Comparison of ENCODE assay signal across 16 cellular contexts in the genomic region with DNA sequence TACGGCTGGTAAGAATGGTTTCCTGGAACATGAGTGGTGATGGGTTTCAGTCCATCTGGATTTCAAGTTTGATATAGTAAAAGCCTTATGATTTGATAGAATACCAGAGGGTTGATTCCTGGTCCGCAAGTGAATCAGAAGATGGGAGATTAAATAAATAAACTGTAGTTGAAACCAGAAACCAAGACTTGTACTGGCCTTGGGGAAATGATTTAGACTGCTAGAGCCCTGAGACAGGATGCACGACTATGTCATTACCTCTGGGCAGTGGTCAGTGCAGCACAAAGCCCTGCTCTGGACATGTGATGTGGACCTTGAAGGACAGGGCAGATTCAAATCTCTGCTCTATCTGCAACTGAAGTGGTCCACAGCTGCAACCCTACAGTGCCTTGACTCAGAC. TPM values are rescaled to one million over a fixed set of nuclear protein-coding genes. Genes with fewer than 3 reads are reported as not detected.
DNase-seq lines count a peak whose midpoint lies in the region; ATAC-seq and TF ChIP-seq lines count a peak whose summit lies in the region.
"Had no signal": no experiment of that assay in that cellular context is flagged by ENCODE, and none has a peak within 500 bp of the region (broad histone marks: within the 10 kb centered on the region; RNA-seq: fewer than 3 reads in every experiment).

No MANE protein-coding gene starts in this region.

- H3K4me1 ChIP-seq in adipocyte (ENCODE audit: control insufficient read depth, insufficient read depth, low read length) = peaks cover 16% of the 10 kb centered on the region
- no peaks in the 10 kb centered on the region for H3K4me1 ChIP-seq in PC-3 (ENCODE audit: insufficient read depth, low read length)

- H3K4me3 ChIP-seq in adipocyte (ENCODE audit: low read length) (no peak overlapping the region), PC-3 (ENCODE audit: low read length) (no peak overlapping the region)
- H3K4me3 ChIP-seq: MG63, SJSA1 had no signal

- CTCF ChIA-PET in PC-3 (lab: Charles Lee) = no interaction called here

- H3K79me2 ChIP-seq in PC-3 (ENCODE audit: low read length) = no peaks in the 10 kb centered on the region

- H3K36me3 ChIP-seq in adipocyte (ENCODE audit: control insufficient read depth, insufficient read depth, low read length, severe bottlenecking) (no peaks in the 10 kb centered on the region), PC-3 (ENCODE audit: low read depth, low read length) (no peaks in the 10 kb centered on the region)
- H3K36me3 ChIP-seq: BE2C, MG63, SJSA1 had no signal

- H3K9ac ChIP-seq in adipocyte (ENCODE audit: low read length) (no peak overlapping the region), PC-3 (ENCODE audit: low read length) (no peak overlapping the region)

- peak; percentile 47 for DNase-seq in NCI-H146 (lab: John Stamatoyannopoulos, UW)
- no peak for DNase-seq in NCI-H146 treated with DMSO at 0.1 percent for 48 hours (lab: John Stamatoyannopoulos, UW; ENCODE audit: unreplicated experiment)
- DNase-seq in adipocyte (ENCODE audit: low read depth) = peak; percentile 53
- peak; percentile 48 for DNase-seq in fibroblast of peridontal ligament (ENCODE audit: extremely low read depth)
- DNase-seq in PC-3 = no peak
- no peak for DNase-seq in stimulated activated CD8-positive, alpha-beta memory T cell treated with anti-CD3 and anti-CD28 coated beads, Interleukin-4, amount 100 ng/mL, for 48 hours
- no peak for DNase-seq in AG20443 (ENCODE audit: low spot score)
- DNase-seq: BE2C, Kasumi-1, MG63, NCI-H1694 treated with DMSO at 0.1 percent for 48 hours, NCI-H446, OCI-M1, T-helper 1 cell had no signal

- BruUV-seq in PC-3 (replicated peaks; lab: Mats Ljungman, UMichigan) = no TSS peak

- TF ChIP-seq CTCF in PC-3 (conservative IDR thresholded peaks at IDR 0.05; ENCODE audit: low read depth, low read length) = no peak

- H3K4me2 ChIP-seq in PC-3 (ENCODE audit: low read length) = no peak overlapping the region

- ATAC-seq in PC-3 = no peak
- ATAC-seq: Right ventricle myocardium inferior had no signal

- no peaks in the 10 kb centered on the region for H3K9me2 ChIP-seq in PC-3 (replicated peaks; ENCODE audit: low read length)

- H4K20me1 ChIP-seq in PC-3 (ENCODE audit: low read length) = no peaks in the 10 kb centered on the region

- H3K9me3 ChIP-seq in adipocyte (ENCODE audit: control insufficient read depth, low read length) = no peaks in the 10 kb centered on the region
- no peaks in the 10 kb centered on the region for H3K9me3 ChIP-seq in PC-3 (ENCODE audit: low read length)
- H3K9me3 ChIP-seq: BE2C, MG63, SJSA1 had no signal

- no peaks in the 10 kb centered on the region for H3K27me3 ChIP-seq in adipocyte (replicated peaks; ENCODE audit: control insufficient read depth, insufficient read depth, low read length)
- H3K27me3 ChIP-seq in PC-3 (ENCODE audit: low read length) = peaks cover 85% of the 10 kb centered on the region
- H3K27me3 ChIP-seq: BE2C, MG63, SJSA1 had no signal

- no peak overlapping the region for H2AFZ ChIP-seq in PC-3 (ENCODE audit: low read length)

- intact Hi-C loops in PC-3 (cut with micrococcal nuclease) = no loop called here

- POLR2A ChIA-PET in PC-3 (lab: Charles Lee; ENCODE audit: unreplicated experiment) = no interaction called here

- no peak overlapping the region for H3K27ac ChIP-seq in PC-3 (ENCODE audit: low read length)
- H3K27ac ChIP-seq: SJSA1 had no signal

- no peaks in the 10 kb centered on the region for H3F3A ChIP-seq in PC-3 (ENCODE audit: low read length, unreplicated experiment)

RNA-seq across cellular contexts. Expression of gene FMOD, which starts 15.6 kb away (rescaled TPM):
- not detected in 2 replicates for total RNA-seq in PC-3 (2014; rRNA removed)

Comparison
In these comparisons a context has a peak if more than half of its experiments do, and no peak if none do; other contexts are left out.
1. DNase-seq: peak in NCI-H146 (single experiment), adipocyte (single experiment) and fibroblast of peridontal ligament (single experiment); none in NCI-H146 treated with DMSO at 0.1 percent for 48 hours (single experiment), PC-3 (single experiment), stimulated activated CD8-positive, alpha-beta memory T cell treated with anti-CD3 and anti-CD28 coated beads, Interleukin-4, amount 100 ng/mL, for 48 hours (single experiment) and AG20443 (single experiment).